ENCODE assay signal across 9 cellular contexts in the genomic region with DNA sequence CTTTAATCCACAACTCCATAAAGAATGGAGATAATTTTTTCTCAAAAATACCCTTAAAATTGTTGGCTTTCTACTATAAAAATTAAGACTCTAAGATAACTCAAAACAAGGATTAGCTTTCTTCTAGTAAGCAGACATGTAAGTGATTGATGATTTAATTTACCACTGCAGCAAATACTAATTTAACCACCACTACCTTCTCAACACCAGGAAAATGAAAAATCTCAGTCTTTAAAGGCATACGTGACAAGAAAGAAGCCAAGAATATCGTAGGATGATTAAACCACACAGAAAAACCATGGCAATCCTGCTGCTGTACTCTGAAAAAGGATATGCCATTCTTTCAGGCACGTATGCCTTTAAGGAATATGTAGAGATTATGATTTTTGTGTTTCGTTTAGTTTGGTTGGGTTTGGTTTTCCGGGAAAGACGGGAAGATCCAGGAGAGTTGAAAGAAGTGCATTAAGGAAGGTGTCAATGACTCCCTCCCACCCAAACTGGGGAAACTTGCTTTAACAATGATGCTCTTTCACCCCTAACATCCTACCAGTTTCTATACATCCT. TPM values are rescaled to one million over a fixed set of nuclear protein-coding genes. Genes with fewer than 3 reads are reported as not detected.
DNase-seq lines count a peak whose midpoint lies in the region; ATAC-seq and TF ChIP-seq lines count a peak whose summit lies in the region.
"Had no signal": no experiment of that assay in that cellular context is flagged by ENCODE, and none has a peak within 500 bp of the region (broad histone marks: within the 10 kb centered on the region; RNA-seq: fewer than 3 reads in every experiment).

No MANE protein-coding gene starts in this region.

- POLR2A ChIA-PET in WTC11 (lab: Charles Lee): interaction anchor here (0.6 kb wide), 1 partner anchor 95 kb away, joined by 5 read pairs; no protein-coding TSS in a partner anchor

- no peak for DNase-seq in WTC11 (ENCODE audit: low spot score)
- DNase-seq in skeletal muscle cell (ENCODE audit: low read depth): no peak
- DNase-seq in NCI-H2029 (lab: John Stamatoyannopoulos, UW): no peak
- DNase-seq in NAMALWA (ENCODE audit: low spot score): no peak
- DNase-seq in NCI-H2171 (lab: John Stamatoyannopoulos, UW): no peak

- no peak overlapping the region for H3K27ac Mint-ChIP-seq in WTC11
- H3K27ac Mint-ChIP-seq in activated T-helper 17 cell treated with anti-CD3 and anti-CD28 coated beads, Interleukin-2, amount 50 U/mL, for 72 hours: no peak overlapping the region

- H3K36me3 Mint-ChIP-seq in WTC11: no peaks in the 10 kb centered on the region
- no peaks in the 10 kb centered on the region for H3K36me3 Mint-ChIP-seq in activated T-helper 17 cell treated with anti-CD3 and anti-CD28 coated beads, Interleukin-2, amount 50 U/mL, for 72 hours (ENCODE audit: low read depth)

- ATAC-seq in WTC11: no peak
- ATAC-seq in activated T-helper 17 cell treated with anti-CD3 and anti-CD28 coated beads, Interleukin-2, amount 50 U/mL, for 72 hours (replicated peaks): no peak

- H3K4me3 Mint-ChIP-seq in WTC11: peak overlapping the region; percentile 83
- no peak overlapping the region for H3K4me3 Mint-ChIP-seq in activated T-helper 17 cell treated with anti-CD3 and anti-CD28 coated beads, Interleukin-2, amount 50 U/mL, for 72 hours

- peak overlapping the region; percentile 88 for H3K4me3 ChIP-seq in iPS-18a (ENCODE audit: low read length)
- peak overlapping the region; percentile 65 for H3K4me3 ChIP-seq in skeletal muscle cell (ENCODE audit: low read depth, low read length)

- peaks cover 7% of the 10 kb centered on the region for H3K27me3 ChIP-seq in iPS-18a (ENCODE audit: control insufficient read depth, insufficient read depth, low read length)

- no peak for TF ChIP-seq CTCF in WTC11 (IDR thresholded peaks at IDR 0.05)

- no peak overlapping the region for H3K27ac ChIP-seq in iPS-18a (ENCODE audit: low read length)

- no peaks in the 10 kb centered on the region for H3K36me3 ChIP-seq in ES-I3 (ENCODE audit: insufficient read depth, low read length)
- no peaks in the 10 kb centered on the region for H3K36me3 ChIP-seq in iPS-18a (ENCODE audit: control insufficient read depth, low read depth, low read length)

- CTCF ChIA-PET in WTC11 (lab: Charles Lee): no interaction called here

- H3K9me3 ChIP-seq in ES-I3 (ENCODE audit: control insufficient read depth, insufficient read depth, low read length): no peaks in the 10 kb centered on the region
- no peaks in the 10 kb centered on the region for H3K9me3 ChIP-seq in iPS-18a (ENCODE audit: control insufficient read depth, low read depth, low read length)

- no peaks in the 10 kb centered on the region for H3K9me3 Mint-ChIP-seq in WTC11
- H3K9me3 Mint-ChIP-seq in activated T-helper 17 cell treated with anti-CD3 and anti-CD28 coated beads, Interleukin-2, amount 50 U/mL, for 72 hours: no peaks in the 10 kb centered on the region

- H3K4me1 ChIP-seq in ES-I3 (ENCODE audit: insufficient read depth, low read length) (peaks cover 12% of the 10 kb centered on the region), iPS-18a (ENCODE audit: control insufficient read depth, low read depth, low read length) (peaks cover 36% of the 10 kb centered on the region)

- peaks cover 20% of the 10 kb centered on the region for H3K27me3 Mint-ChIP-seq in WTC11 (ENCODE audit: low read depth)
- peaks cover 19% of the 10 kb centered on the region for H3K27me3 Mint-ChIP-seq in activated T-helper 17 cell treated with anti-CD3 and anti-CD28 coated beads, Interleukin-2, amount 50 U/mL, for 72 hours

- H3K9ac ChIP-seq in ES-I3 (ENCODE audit: low read depth, low read length) (peak overlapping the region; percentile 52; the same call in 1 of the 2 replicates), iPS-18a (ENCODE audit: low read length) (peak overlapping the region; percentile 49)

- H3K4me1 Mint-ChIP-seq in WTC11: peaks cover 32% of the 10 kb centered on the region
- H3K4me1 Mint-ChIP-seq in activated T-helper 17 cell treated with anti-CD3 and anti-CD28 coated beads, Interleukin-2, amount 50 U/mL, for 72 hours: no peaks in the 10 kb centered on the region

TF ChIP-seq in WTC11, 78 proteins besides CTCF, POLR2A, EP300 and RAD21:
- TF ChIP-seq, protein P1, sequence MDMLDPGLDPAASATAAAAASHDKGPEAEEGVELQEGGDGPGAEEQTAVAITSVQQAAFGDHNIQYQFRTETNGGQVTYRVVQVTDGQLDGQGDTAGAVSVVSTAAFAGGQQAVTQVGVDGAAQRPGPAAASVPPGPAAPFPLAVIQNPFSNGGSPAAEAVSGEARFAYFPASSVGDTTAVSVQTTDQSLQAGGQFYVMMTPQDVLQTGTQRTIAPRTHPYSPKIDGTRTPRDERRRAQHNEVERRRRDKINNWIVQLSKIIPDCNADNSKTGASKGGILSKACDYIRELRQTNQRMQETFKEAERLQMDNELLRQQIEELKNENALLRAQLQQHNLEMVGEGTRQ (CRISPR knock-in tag; IDR thresholded peaks at IDR 0.05): no peak
- no peak for TF ChIP-seq GRHL2 (CRISPR knock-in tag; IDR thresholded peaks at IDR 0.05; ENCODE audit: insufficient replicate concordance, severe bottlenecking)
- TF ChIP-seq SMAD4 (CRISPR knock-in tag; IDR thresholded peaks at IDR 0.05): no peak
- TF ChIP-seq, protein P2, sequence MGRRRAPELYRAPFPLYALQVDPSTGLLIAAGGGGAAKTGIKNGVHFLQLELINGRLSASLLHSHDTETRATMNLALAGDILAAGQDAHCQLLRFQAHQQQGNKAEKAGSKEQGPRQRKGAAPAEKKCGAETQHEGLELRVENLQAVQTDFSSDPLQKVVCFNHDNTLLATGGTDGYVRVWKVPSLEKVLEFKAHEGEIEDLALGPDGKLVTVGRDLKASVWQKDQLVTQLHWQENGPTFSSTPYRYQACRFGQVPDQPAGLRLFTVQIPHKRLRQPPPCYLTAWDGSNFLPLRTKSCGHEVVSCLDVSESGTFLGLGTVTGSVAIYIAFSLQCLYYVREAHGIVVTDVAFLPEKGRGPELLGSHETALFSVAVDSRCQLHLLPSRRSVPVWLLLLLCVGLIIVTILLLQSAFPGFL (CRISPR knock-in tag; IDR thresholded peaks at IDR 0.05; ENCODE audit: borderline replicate concordance): no peak
- TF ChIP-seq ZNF263 (CRISPR knock-in tag; IDR thresholded peaks at IDR 0.05; ENCODE audit: low read depth): no peak
- TF ChIP-seq JUN (CRISPR knock-in tag; IDR thresholded peaks at IDR 0.05): no peak
- TF ChIP-seq ZNF396 (CRISPR knock-in tag; IDR thresholded peaks at IDR 0.05; ENCODE audit: borderline replicate concordance): no peak
- TF ChIP-seq NFATC4 (CRISPR knock-in tag; IDR thresholded peaks at IDR 0.05): no peak
- TF ChIP-seq, protein P3, sequence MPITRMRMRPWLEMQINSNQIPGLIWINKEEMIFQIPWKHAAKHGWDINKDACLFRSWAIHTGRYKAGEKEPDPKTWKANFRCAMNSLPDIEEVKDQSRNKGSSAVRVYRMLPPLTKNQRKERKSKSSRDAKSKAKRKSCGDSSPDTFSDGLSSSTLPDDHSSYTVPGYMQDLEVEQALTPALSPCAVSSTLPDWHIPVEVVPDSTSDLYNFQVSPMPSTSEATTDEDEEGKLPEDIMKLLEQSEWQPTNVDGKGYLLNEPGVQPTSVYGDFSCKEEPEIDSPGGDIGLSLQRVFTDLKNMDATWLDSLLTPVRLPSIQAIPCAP (CRISPR knock-in tag; IDR thresholded peaks at IDR 0.05): no peak
- no peak for TF ChIP-seq ELF4 (CRISPR knock-in tag; IDR thresholded peaks at IDR 0.05; ENCODE audit: low read depth)
- TF ChIP-seq, protein P4, sequence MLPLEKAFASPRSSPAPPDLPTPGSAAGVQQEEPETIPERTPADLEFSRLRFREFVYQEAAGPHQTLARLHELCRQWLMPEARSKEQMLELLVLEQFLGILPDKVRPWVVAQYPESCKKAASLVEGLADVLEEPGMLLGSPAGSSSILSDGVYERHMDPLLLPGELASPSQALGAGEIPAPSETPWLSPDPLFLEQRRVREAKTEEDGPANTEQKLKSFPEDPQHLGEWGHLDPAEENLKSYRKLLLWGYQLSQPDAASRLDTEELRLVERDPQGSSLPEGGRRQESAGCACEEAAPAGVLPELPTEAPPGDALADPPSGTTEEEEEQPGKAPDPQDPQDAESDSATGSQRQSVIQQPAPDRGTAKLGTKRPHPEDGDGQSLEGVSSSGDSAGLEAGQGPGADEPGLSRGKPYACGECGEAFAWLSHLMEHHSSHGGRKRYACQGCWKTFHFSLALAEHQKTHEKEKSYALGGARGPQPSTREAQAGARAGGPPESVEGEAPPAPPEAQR (CRISPR knock-in tag; IDR thresholded peaks at IDR 0.05): no peak
- no peak for TF ChIP-seq NR2C2 (CRISPR knock-in tag; IDR thresholded peaks at IDR 0.05)
- TF ChIP-seq ZNF671 (CRISPR knock-in tag; IDR thresholded peaks at IDR 0.05): no peak
- TF ChIP-seq, protein P5, sequence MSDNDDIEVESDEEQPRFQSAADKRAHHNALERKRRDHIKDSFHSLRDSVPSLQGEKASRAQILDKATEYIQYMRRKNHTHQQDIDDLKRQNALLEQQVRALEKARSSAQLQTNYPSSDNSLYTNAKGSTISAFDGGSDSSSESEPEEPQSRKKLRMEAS (CRISPR knock-in tag; IDR thresholded peaks at IDR 0.05): no peak
- TF ChIP-seq, protein P6, sequence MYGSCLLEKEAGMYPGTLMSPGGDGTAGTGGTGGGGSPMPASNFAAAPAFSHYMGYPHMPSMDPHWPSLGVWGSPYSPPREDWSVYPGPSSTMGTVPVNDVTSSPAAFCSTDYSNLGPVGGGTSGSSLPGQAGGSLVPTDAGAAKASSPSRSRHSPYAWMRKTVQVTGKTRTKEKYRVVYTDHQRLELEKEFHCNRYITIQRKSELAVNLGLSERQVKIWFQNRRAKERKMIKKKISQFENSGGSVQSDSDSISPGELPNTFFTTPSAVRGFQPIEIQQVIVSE (CRISPR knock-in tag; IDR thresholded peaks at IDR 0.05; ENCODE audit: borderline replicate concordance): no peak
- no peak for TF ChIP-seq ATF1 (CRISPR knock-in tag; IDR thresholded peaks at IDR 0.05)
- no peak for TF ChIP-seq ESRRA (CRISPR knock-in tag; IDR thresholded peaks at IDR 0.05; ENCODE audit: borderline replicate concordance)
TF ChIP-seq in WTC11: peak in this region for 0.

RNA-seq across cellular contexts. Expression of a gene that starts 0.9 kb away (rescaled TPM):
- total RNA-seq in WTC11 (2021): 3.5 to 3.8 TPM (median 3.5 TPM) in 3 replicates
- not detected for total RNA-seq in activated T-helper 17 cell treated with anti-CD3 and anti-CD28 coated beads, Interleukin-2, amount 50 U/mL, for 72 hours

RNA-seq across cellular contexts. Expression of a gene that starts 43.8 kb away (rescaled TPM):
- not detected in 3 replicates for total RNA-seq in WTC11 (2021)
- total RNA-seq in activated T-helper 17 cell treated with anti-CD3 and anti-CD28 coated beads, Interleukin-2, amount 50 U/mL, for 72 hours: not detected
- total RNA-seq: mesenteric fat pad had no signal

RNA-seq across cellular contexts. Expression of a gene that starts 56.5 kb away (rescaled TPM):
- total RNA-seq in WTC11 (2021): not detected in 3 replicates
- not detected for total RNA-seq in activated T-helper 17 cell treated with anti-CD3 and anti-CD28 coated beads, Interleukin-2, amount 50 U/mL, for 72 hours
- total RNA-seq: mesenteric fat pad had no signal
